In genomic region chr14:103562385-103563088, GRCh38 we compare ENCODE assay signal across 1 cellular context.
A peak's percentile ranks its signal among the peaks of the same experiment; 100 is the strongest.
TF ChIP-seq lines count a peak whose summit lies in the region.

Gene BAG5 (minus strand): TSS chr14:103562657. CDS start chr14:103561164, 1,493 bp downstream.
Gene COA8 (plus strand): TSS chr14:103562960. CDS start chr14:103563002, 42 bp downstream.

TF ChIP-seq in IMR-90, 13 proteins besides CTCF, POLR2A, EP300 and RAD21:
- no peak for TF ChIP-seq FOS (IDR thresholded peaks at IDR 0.05; ENCODE audit: low read depth, low read length)
- peak; percentile 87 for TF ChIP-seq MXI1 (IDR thresholded peaks at IDR 0.05; ENCODE audit: borderline replicate concordance, low read depth, low read length)
- TF ChIP-seq RCOR1 (IDR thresholded peaks at IDR 0.05; ENCODE audit: insufficient replicate concordance, low read length): no peak
- TF ChIP-seq MAZ (IDR thresholded peaks at IDR 0.05; ENCODE audit: borderline replicate concordance, low read depth, low read length): peak; percentile 37; the same call in 1 of the 2 replicates
